ENCODE assay signal across 18 cellular contexts in the genomic region with DNA sequence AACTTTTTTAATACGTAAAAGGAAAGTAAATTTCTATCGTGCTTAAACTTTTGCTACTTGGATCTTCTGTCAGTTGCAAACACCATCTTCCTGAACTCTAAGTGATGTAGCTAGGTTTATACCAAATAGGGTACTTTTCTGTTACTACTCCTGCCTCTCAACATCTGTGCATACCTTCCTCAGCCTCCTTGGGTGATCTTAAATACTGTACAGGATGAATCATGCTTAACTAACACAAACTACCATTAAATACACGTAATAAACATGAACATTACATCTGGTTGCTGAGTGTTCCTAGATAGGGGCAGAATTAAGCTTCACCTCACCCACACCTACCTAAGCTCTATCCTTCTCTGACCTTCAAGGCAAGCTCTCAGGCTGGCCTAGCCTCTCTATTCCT.
"Had no signal": no experiment of that assay in that cellular context is flagged by ENCODE, and none has a peak within 500 bp of the region (broad histone marks: within the 10 kb centered on the region; RNA-seq: fewer than 3 reads in every experiment).

No MANE protein-coding gene starts in this region.

- H3K9me3 Mint-ChIP-seq: activated CD4-positive, alpha-beta T cell treated with anti-CD3 and anti-CD28 coated beads, Interleukin-2, amount 10 ng/mL, durations not matched to agents 24 days and 14 days; activated T-helper 1 cell treated with anti-CD3 and anti-CD28 coated beads, Interleukin-12 subunit alpha, Interleukin-12 subunit beta, Interleukin-2, Interleukin-4 antibody, amounts not matched to agents 30 ng/mL and 10 ng/mL and 1 ng/mL, durations not matched to agents 14 hours and 24 hours and 36 hours; stimulated activated memory B cell treated with anti-CD40 and anti-IgM and Interleukin-4, amounts not matched to agents 10 μg/mL and 1 μg/mL and 100 μg/mL, for 72 hours; T-helper 2 cell treated with Interferon-gamma antibody and Interleukin-4, amounts not matched to agents 5 μg/mL and 100 μg/mL, for 36 hours had no signal

- DNase-seq: activated CD4-positive, alpha-beta T cell treated with anti-CD3 and anti-CD28 coated beads, Interleukin-2, amount 10 ng/mL, durations not matched to agents 24 days and 14 days; activated CD4-positive, CD25-positive, alpha-beta regulatory T cell; activated CD8-positive, alpha-beta memory T cell treated with anti-CD3 and anti-CD28 coated beads for 24 hours; activated naive CD4-positive, alpha-beta T cell; central memory CD4-positive, alpha-beta T cell; effector memory CD4-positive, alpha-beta T cell; kidney; left ventricle myocardium inferior; natural killer cell; nucleus accumbens; posterior cingulate gyrus; retina; stimulated activated CD4-positive, alpha-beta T cell treated with anti-CD3 and anti-CD28 coated beads, Interleukin-2, amount 100 ng/mL, for 48 hours had no signal

- H3K27ac Mint-ChIP-seq: activated CD4-positive, alpha-beta T cell treated with anti-CD3 and anti-CD28 coated beads, Interleukin-2, amount 10 ng/mL, durations not matched to agents 24 days and 14 days; activated T-helper 1 cell treated with anti-CD3 and anti-CD28 coated beads, Interleukin-12 subunit alpha, Interleukin-12 subunit beta, Interleukin-2, Interleukin-4 antibody, amounts not matched to agents 30 ng/mL and 10 ng/mL and 1 ng/mL, durations not matched to agents 14 hours and 24 hours and 36 hours; memory B cell; natural killer cell; stimulated activated memory B cell treated with anti-CD40 and anti-IgM and Interleukin-4, amounts not matched to agents 10 μg/mL and 1 μg/mL and 100 μg/mL, for 72 hours; T-helper 2 cell treated with Interferon-gamma antibody and Interleukin-4, amounts not matched to agents 5 μg/mL and 100 μg/mL, for 36 hours had no signal

- H3K4me1 ChIP-seq: left ventricle myocardium inferior had no signal

- H3K4me2 ChIP-seq: hepatocyte had no signal

- H3K27me3 Mint-ChIP-seq: activated CD4-positive, alpha-beta T cell treated with anti-CD3 and anti-CD28 coated beads, Interleukin-2, amount 10 ng/mL, durations not matched to agents 24 days and 14 days; memory B cell; stimulated activated memory B cell treated with anti-CD40 and anti-IgM and Interleukin-4, amounts not matched to agents 10 μg/mL and 1 μg/mL and 100 μg/mL, for 72 hours had no signal

- H3K36me3 Mint-ChIP-seq: memory B cell; natural killer cell; stimulated activated memory B cell treated with anti-CD40 and anti-IgM and Interleukin-4, amounts not matched to agents 10 μg/mL and 1 μg/mL and 100 μg/mL, for 72 hours had no signal

- H2AFZ ChIP-seq: hepatocyte had no signal

- H3K36me3 ChIP-seq: left ventricle myocardium inferior had no signal

- H3K27me3 ChIP-seq: hepatocyte had no signal

- ATAC-seq: natural killer cell; stimulated activated memory B cell treated with anti-CD40 and anti-IgM and Interleukin-4, amounts not matched to agents 10 μg/mL and 1 μg/mL and 100 μg/mL, for 72 hours had no signal

- H3K4me1 Mint-ChIP-seq: activated CD4-positive, alpha-beta T cell treated with anti-CD3 and anti-CD28 coated beads, Interleukin-2, amount 10 ng/mL, durations not matched to agents 24 days and 14 days; natural killer cell had no signal

- H3K4me3 ChIP-seq: hepatocyte, left ventricle myocardium inferior had no signal

- H3K9me3 ChIP-seq: left ventricle myocardium inferior had no signal

- H3K4me3 Mint-ChIP-seq: activated CD4-positive, alpha-beta T cell treated with anti-CD3 and anti-CD28 coated beads, Interleukin-2, amount 10 ng/mL, durations not matched to agents 24 days and 14 days; activated T-helper 1 cell treated with anti-CD3 and anti-CD28 coated beads, Interleukin-12 subunit alpha, Interleukin-12 subunit beta, Interleukin-2, Interleukin-4 antibody, amounts not matched to agents 30 ng/mL and 10 ng/mL and 1 ng/mL, durations not matched to agents 14 hours and 24 hours and 36 hours; memory B cell; natural killer cell; stimulated activated memory B cell treated with anti-CD40 and anti-IgM and Interleukin-4, amounts not matched to agents 10 μg/mL and 1 μg/mL and 100 μg/mL, for 72 hours; T-helper 2 cell treated with Interferon-gamma antibody and Interleukin-4, amounts not matched to agents 5 μg/mL and 100 μg/mL, for 36 hours had no signal

- H3K79me2 ChIP-seq: hepatocyte had no signal

- H3K27ac ChIP-seq: hepatocyte, left ventricle myocardium inferior had no signal
